9 cellular contexts compared by ENCODE assay signal in the genomic region with DNA sequence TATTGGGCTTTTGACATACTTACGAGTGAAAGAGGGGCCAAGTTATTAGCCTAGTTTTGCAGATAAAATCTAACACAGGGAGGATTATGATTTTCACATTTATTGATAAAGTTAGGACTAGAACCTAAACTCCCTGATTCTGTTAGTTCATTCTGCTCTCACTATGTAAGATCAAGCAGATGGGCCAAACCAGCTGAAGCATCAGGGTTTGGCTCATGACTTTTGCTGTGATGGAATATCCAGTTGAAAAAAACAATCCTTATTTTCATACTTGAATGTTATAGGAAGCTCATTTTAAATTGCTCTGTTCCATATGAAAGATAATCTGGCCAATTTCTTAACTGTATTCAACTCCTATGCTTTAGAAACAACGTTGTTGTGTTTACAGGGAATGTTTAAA. TPM values are rescaled to one million over a fixed set of nuclear protein-coding genes. Genes with fewer than 3 reads are reported as not detected.
DNase-seq lines count a peak whose midpoint lies in the region; FAIRE-seq and TF ChIP-seq lines count a peak whose summit lies in the region.
"Had no signal": no experiment of that assay in that cellular context is flagged by ENCODE, and none has a peak within 500 bp of the region (broad histone marks: within the 10 kb centered on the region; RNA-seq: fewer than 3 reads in every experiment).

No MANE protein-coding gene starts in this region.

- peak overlapping the region; percentile 83 for H3K27ac Mint-ChIP-seq in progenitor cell of endocrine pancreas

- no peak overlapping the region for H3K4me3 ChIP-seq in NT2/D1 (ENCODE audit: insufficient read length, low read depth)

- DNase-seq in DMS53 (lab: John Stamatoyannopoulos, UW) (peak; percentile 37), DMS53 treated with DMSO at 0.1 percent for 48 hours (lab: John Stamatoyannopoulos, UW; ENCODE audit: unreplicated experiment) (no peak), NT2/D1 (ENCODE audit: low read depth, low spot score) (no peak), cerebellar cortex (ENCODE audit: low spot score) (peak; percentile 28), progenitor cell of endocrine pancreas (ENCODE audit: low spot score, unreplicated experiment) (no peak), GM19239 (ENCODE audit: insufficient read length, low spot score) (no peak), frontal cortex (ENCODE audit: low spot score in 2 of 2) (no peak)
- DNase-seq in activated CD4-positive, CD25-positive, alpha-beta regulatory T cell treated with anti-CD3 and anti-CD28 coated beads, Interleukin-2, amount 50 U/mL, for 72 hours, result no peak
- DNase-seq: 8988T had no signal

- FAIRE-seq in GM19239 (lab: Jason Lieb, UNC) (no peak), frontal cortex (lab: Jason Lieb, UNC) (no peak)

- no peak for TF ChIP-seq CTCF in progenitor cell of endocrine pancreas (IDR thresholded peaks at IDR 0.05; ENCODE audit: unreplicated experiment)

- H3K36me3 Mint-ChIP-seq in progenitor cell of endocrine pancreas (ENCODE audit: insufficient read depth), result peaks cover 2% of the 10 kb centered on the region

- no peaks in the 10 kb centered on the region for H3K9me3 ChIP-seq in NT2/D1 (ENCODE audit: insufficient read depth, low read length)

- no peaks in the 10 kb centered on the region for H3K36me3 ChIP-seq in NT2/D1 (ENCODE audit: insufficient read depth, insufficient read length, low read length)

- no peaks in the 10 kb centered on the region for H3K27me3 ChIP-seq in NT2/D1 (ENCODE audit: insufficient read depth, insufficient read length)

- H3K9ac ChIP-seq in NT2/D1 (ENCODE audit: insufficient read length, low read depth), result peak overlapping the region; percentile 8

- peaks cover 58% of the 10 kb centered on the region for H3K4me1 Mint-ChIP-seq in progenitor cell of endocrine pancreas (ENCODE audit: low read depth)

- peaks cover 1% of the 10 kb centered on the region for H3K4me1 ChIP-seq in NT2/D1 (ENCODE audit: insufficient read depth, insufficient read length)

- no peaks in the 10 kb centered on the region for H3K27me3 Mint-ChIP-seq in progenitor cell of endocrine pancreas

- no peak overlapping the region for H3K4me3 Mint-ChIP-seq in progenitor cell of endocrine pancreas (ENCODE audit: low read depth)

- H3K9me3 Mint-ChIP-seq in progenitor cell of endocrine pancreas (ENCODE audit: low read depth), result peaks cover 3% of the 10 kb centered on the region

RNA-seq across cellular contexts. Expression of a gene that starts 21.2 kb away (rescaled TPM):
- total RNA-seq in progenitor cell of endocrine pancreas (52.0 and 54.1 TPM in 2 replicates), frontal cortex (15.1 TPM)

Comparison
In these comparisons a context has a peak if more than half of its experiments do, and no peak if none do; other contexts are left out.
1. DNase-seq: peak in DMS53 (single experiment) and cerebellar cortex (single experiment); none in DMS53 treated with DMSO at 0.1 percent for 48 hours (single experiment), NT2/D1 (single experiment), progenitor cell of endocrine pancreas (single experiment), GM19239 (single experiment), activated CD4-positive, CD25-positive, alpha-beta regulatory T cell treated with anti-CD3 and anti-CD28 coated beads, Interleukin-2, amount 50 U/mL, for 72 hours (single experiment) and frontal cortex (0 of 2).